Comparison of ENCODE assay signal across 7 cellular contexts in the genomic region with DNA sequence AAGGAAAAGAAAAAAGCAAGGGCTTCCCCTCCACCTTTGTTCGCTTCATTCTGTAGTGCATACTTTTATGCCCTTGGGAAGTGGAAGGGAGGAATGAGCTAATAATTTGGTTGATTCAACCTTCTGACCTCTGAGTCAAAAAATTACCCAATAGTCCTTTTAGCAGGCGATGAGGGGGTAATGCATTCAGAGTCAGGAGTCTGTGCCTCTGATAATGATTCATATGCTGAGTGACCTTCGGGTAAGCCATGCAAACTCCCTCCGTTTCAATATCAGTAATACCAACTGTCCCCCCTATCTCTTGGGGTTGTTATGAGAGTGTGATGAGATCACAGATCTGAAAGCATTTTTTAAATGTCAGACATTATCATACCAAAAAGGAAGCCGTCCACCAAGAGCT. TPM values are rescaled to one million over a fixed set of nuclear protein-coding genes. Genes with fewer than 3 reads are reported as not detected.
DNase-seq lines count a peak whose midpoint lies in the region; ATAC-seq, FAIRE-seq and TF ChIP-seq lines count a peak whose summit lies in the region.

No MANE protein-coding gene starts in this region.

- POLR2A ChIA-PET in Caco-2 (lab: Charles Lee), result no interaction called here

- H3K27me3 ChIP-seq in pancreas, result peaks cover 0 to 4% (median 0%) of the 10 kb centered on the region in 4 donors
- no peaks in the 10 kb centered on the region for H3K27me3 ChIP-seq in Caco-2 (replicated peaks; ENCODE audit: control insufficient read depth, insufficient read depth, low read length)

- no peaks in the 10 kb centered on the region for H3K27me3 Mint-ChIP-seq in Caco-2 (ENCODE audit: insufficient read depth, unreplicated experiment)

- H3K4me1 ChIP-seq in pancreas (no peaks in the 10 kb centered on the region), Caco-2 (no peaks in the 10 kb centered on the region)

- BruUV-seq in Caco-2 (replicated peaks; lab: Mats Ljungman, UMichigan), result no TSS peak

- no peak overlapping the region for H3K4me3 Mint-ChIP-seq in Caco-2 (ENCODE audit: unreplicated experiment)

- CTCF ChIA-PET in Caco-2 (lab: Charles Lee), result no interaction called here

- H3K4me1 Mint-ChIP-seq in Caco-2 (ENCODE audit: low read depth, unreplicated experiment), result no peaks in the 10 kb centered on the region

- H3K27ac ChIP-seq in pancreas, result no peak overlapping the region

- ATAC-seq in GM18907 (IDR thresholded peaks at IDR 0.05; ENCODE audit: unreplicated experiment), result peak; percentile 98
- ATAC-seq in HG02840 (IDR thresholded peaks at IDR 0.05; ENCODE audit: low FRiP score, unreplicated experiment), result peak; percentile 98
- ATAC-seq in pancreas, result peak in 3 of 4 donors; percentile 31 to 69 (median 44)

- no peak overlapping the region for H3K27ac Mint-ChIP-seq in Caco-2 (ENCODE audit: unreplicated experiment)

- TF ChIP-seq CTCF in pancreas (IDR thresholded peaks at IDR 0.05) (no peak), Caco-2 (IDR thresholded peaks at IDR 0.05; ENCODE audit: insufficient read depth in 1 of 2, low read depth in 1 of 2, low read length in 1 of 2, severe bottlenecking in 1 of 2, unreplicated experiment in 1 of 2) (no peak)

- H3K4me3 ChIP-seq in pancreas (no peak overlapping the region), Caco-2 (ENCODE audit: low read depth, low read length) (no peak overlapping the region)

- 76 to 78% methylated on average over 5 of the region's 5 CpGs for WGBS in pancreas, 2 donors

- H3K36me3 ChIP-seq in pancreas, result no peaks in the 10 kb centered on the region
- H3K36me3 ChIP-seq in Caco-2 (ENCODE audit: control insufficient read depth, insufficient read depth, low read length), result no peaks in the 10 kb centered on the region

- no peak for FAIRE-seq in pancreas (lab: Jason Lieb, UNC)

- intact Hi-C loops in pancreas (cut with DNase I), result no loop called here
- intact Hi-C loops in Caco-2 (cut with micrococcal nuclease; ENCODE audit: unreplicated experiment), result no loop called here

- no peaks in the 10 kb centered on the region for H3K9me3 ChIP-seq in pancreas
- no peaks in the 10 kb centered on the region for H3K9me3 ChIP-seq in Caco-2

- H3K36me3 Mint-ChIP-seq in Caco-2 (ENCODE audit: insufficient read depth, unreplicated experiment), result no peaks in the 10 kb centered on the region

- no peaks in the 10 kb centered on the region for H3K9me3 Mint-ChIP-seq in Caco-2 (ENCODE audit: unreplicated experiment)

- DNase-seq in RPMI7951 (ENCODE audit: low read depth), result peak; percentile 46
- no peak for DNase-seq in pancreas
- no peak for DNase-seq in Caco-2
- DNase-seq in activated CD4-positive, alpha-beta T cell treated with anti-CD3 and anti-CD28 coated beads, Interleukin-2, amount 50 U/mL, for 1 hour, result no peak
- no peak for DNase-seq in NCI-H1694 treated with DMSO at 0.1 percent for 48 hours (lab: John Stamatoyannopoulos, UW)

RNA-seq across cellular contexts. Expression of gene ACSL4, which starts 41.6 kb away (rescaled TPM):
- 50.4 and 57.6 TPM in 2 replicates for total RNA-seq in RPMI7951 (2014; rRNA removed; shearing (Covaris generic))
- total RNA-seq in pancreas (10 to 100 TPM in 3 of 6 donors, 1 to 10 TPM in 3; 8.2 to 23.7 (median 11.3) TPM), Caco-2 (2022) (36.3 and 38.3 TPM in 2 replicates)
- 1 to 10 TPM; 4.0 to 8.4 TPM for polyA plus RNA-seq in pancreas

Comparison
In these comparisons a context has a peak if more than half of its experiments do, and no peak if none do; other contexts are left out.
1. ATAC-seq: peak in every context shown above with its lines; median percentile 98 in GM18907; 98 in HG02840; 44 in pancreas.